Comparison of ENCODE assay signal across 8 cellular contexts in genomic region chr18:50878345-50879301, GRCh38. TPM values are rescaled to one million over a fixed set of nuclear protein-coding genes. Genes with fewer than 3 reads are reported as not detected.
DNase-seq lines count a peak whose midpoint lies in the region; ATAC-seq, FAIRE-seq and TF ChIP-seq lines count a peak whose summit lies in the region.

Gene ME2, plus strand, starts transcription at chr18:50879118. Its CDS starts 16,703 bp downstream, at chr18:50895821.

- H3K9me3 Mint-ChIP-seq in activated naive CD8-positive, alpha-beta T cell treated with anti-CD3 and anti-CD28 coated beads, Interleukin-2, amount 50 U/mL, for 24 hours, result no peaks in the 10 kb centered on the region

- H3K4me3 Mint-ChIP-seq in activated naive CD8-positive, alpha-beta T cell treated with anti-CD3 and anti-CD28 coated beads, Interleukin-2, amount 50 U/mL, for 24 hours, result peak within 1 kb of the TSS; percentile 93

- peaks cover 4% of the 10 kb centered on the region for H3K27me3 Mint-ChIP-seq in activated naive CD8-positive, alpha-beta T cell treated with anti-CD3 and anti-CD28 coated beads, Interleukin-2, amount 50 U/mL, for 24 hours

- H3K4me3 ChIP-seq in pancreas (peak within 1 kb of the TSS; percentile 67 to 85 (median 76)), thyroid gland (replicated peaks in 1 of 3) (peak within 1 kb of the TSS; percentile 72 to 95 (median 88))

- FAIRE-seq in GM12891 (lab: Jason Lieb, UNC) (peak; percentile 93), pancreas (lab: Jason Lieb, UNC) (no peak)

- intact Hi-C loops in Right ventricle myocardium superior (cut with DNase I), result loop anchor here (5.0 kb wide), 1 partner anchor 61 kb away; no protein-coding TSS in a partner anchor
- intact Hi-C loops in pancreas (cut with DNase I), result no loop called here
- intact Hi-C loops in thyroid gland (cut with DNase I), result loop anchor here (10.0 kb wide), 1 partner anchor 54 kb away; the partner anchor contains the start of gene MRO

- ATAC-seq in HG02798 (IDR thresholded peaks at IDR 0.05; ENCODE audit: poor library complexity, unreplicated experiment) (peak; percentile 96), Right ventricle myocardium superior (ENCODE audit: poor library complexity) (peak; percentile 98), pancreas (peak; percentile 98 to 99 (median 99))
- ATAC-seq in activated naive CD8-positive, alpha-beta T cell treated with anti-CD3 and anti-CD28 coated beads, Interleukin-2, amount 50 U/mL, for 24 hours, result peak; percentile 96

- H3K27ac ChIP-seq in pancreas (peak within 1 kb of the TSS; percentile 85 to 96 (median 90)), thyroid gland (peak within 1 kb of the TSS; percentile 97)

- TF ChIP-seq CTCF in pancreas (IDR thresholded peaks at IDR 0.05) (no peak), thyroid gland (IDR thresholded peaks at IDR 0.05) (no peak)

- H3K36me3 ChIP-seq in pancreas (no peaks in the 10 kb centered on the region), thyroid gland (no peaks in the 10 kb centered on the region)

- 0% methylated on average over 71 to 78 of the region's 78 CpGs for WGBS in pancreas, 2 donors
- 1 to 2% methylated on average over 27 to 34 of the region's 78 CpGs for WGBS in thyroid gland, 2 donors

- peak; percentile 90 for DNase-seq in GM12891 (ENCODE audit: insufficient read length, low spot score)
- DNase-seq in NCI-H1436 (lab: John Stamatoyannopoulos, UW), result peak; percentile 84
- DNase-seq in SW480 (ENCODE audit: low spot score), result peak; percentile 77
- peak; percentile 92 for DNase-seq in activated naive CD8-positive, alpha-beta T cell treated with anti-CD3 and anti-CD28 coated beads, Interleukin-2, amount 50 U/mL, for 24 hours
- peak; percentile 95 for DNase-seq in Right ventricle myocardium superior
- peak; percentile 87 to 96 (median 94) for DNase-seq in pancreas
- peak; percentile 89 to 90 for DNase-seq in thyroid gland

- H3K36me3 Mint-ChIP-seq in activated naive CD8-positive, alpha-beta T cell treated with anti-CD3 and anti-CD28 coated beads, Interleukin-2, amount 50 U/mL, for 24 hours (ENCODE audit: low read depth), result peaks cover 14% of the 10 kb centered on the region

- H3K4me1 ChIP-seq in pancreas (peaks cover 4 to 10% (median 8%) of the 10 kb centered on the region in 3 donors), thyroid gland (peaks cover 0 to 6% of the 10 kb centered on the region in 2 donors)

- no peaks in the 10 kb centered on the region for H3K27me3 ChIP-seq in pancreas
- no peaks in the 10 kb centered on the region for H3K27me3 ChIP-seq in thyroid gland

- H3K27ac Mint-ChIP-seq in activated naive CD8-positive, alpha-beta T cell treated with anti-CD3 and anti-CD28 coated beads, Interleukin-2, amount 50 U/mL, for 24 hours, result peak within 1 kb of the TSS; percentile 98

- H3K4me1 Mint-ChIP-seq in activated naive CD8-positive, alpha-beta T cell treated with anti-CD3 and anti-CD28 coated beads, Interleukin-2, amount 50 U/mL, for 24 hours, result peaks cover 34% of the 10 kb centered on the region

- H3K9me3 ChIP-seq in pancreas (no peaks in the 10 kb centered on the region), thyroid gland (no peaks in the 10 kb centered on the region)

- TF ChIP-seq POLR2A in GM12891 (IDR thresholded peaks at IDR 0.05; ENCODE audit: low read depth, low read length) (peak; percentile 77), thyroid gland (IDR thresholded peaks at IDR 0.05) (peak; percentile 80 to 98)

TF ChIP-seq in GM12891, 5 proteins besides CTCF, POLR2A, EP300 and RAD21:
- 0 out of 2 replicates have a peak, but pooled peaks have one; percentile 53 for TF ChIP-seq POLR2AphosphoS5 (IDR thresholded peaks at IDR 0.05; ENCODE audit: low read depth, low read length)
- TF ChIP-seq TAF1 (IDR thresholded peaks at IDR 0.05; ENCODE audit: low read depth, low read length), result peak; percentile 46; the same call in 1 of the 2 replicates
- TF ChIP-seq POU2F2 (IDR thresholded peaks at IDR 0.05; ENCODE audit: low read depth, low read length), result no peak
- no peak for TF ChIP-seq PAX5 (IDR thresholded peaks at IDR 0.05; ENCODE audit: insufficient read depth, low read length, severe bottlenecking)
- TF ChIP-seq SPI1 (IDR thresholded peaks at IDR 0.05; ENCODE audit: low read depth, low read length), result 0 out of 2 replicates have a peak, but pooled peaks have one; percentile 4

RNA-seq across cellular contexts. Expression of gene ME2, which starts in this region (rescaled TPM):
- 49.7 TPM for polyA plus RNA-seq in GM12891 (2012; ENCODE audit: low read depth, missing spikeins)
- 92.6 TPM for total RNA-seq in Right ventricle myocardium superior
- 10 to 100 TPM; 14.8 to 22.1 (median 19.2) TPM for total RNA-seq in pancreas
- polyA plus RNA-seq in pancreas, result 10 to 100 TPM in 1 of 2 donors, 1 to 10 TPM in 1; 9.9 to 16.2 TPM
- total RNA-seq in thyroid gland, result 10 to 100 TPM; 31.9 to 51.5 (median 46.4) TPM

Comparison
In these comparisons a context has a peak if more than half of its experiments do, and no peak if none do; other contexts are left out.
1. Peak in every context shown above with its lines: DNase-seq, ATAC-seq, H3K4me3 ChIP-seq and H3K27ac ChIP-seq.
2. intact Hi-C loops: an anchor here in Right ventricle myocardium superior (5.0 kb wide) and thyroid gland (10.0 kb wide); none called in pancreas.